22 cellular contexts compared by ENCODE assay signal in the genomic region with DNA sequence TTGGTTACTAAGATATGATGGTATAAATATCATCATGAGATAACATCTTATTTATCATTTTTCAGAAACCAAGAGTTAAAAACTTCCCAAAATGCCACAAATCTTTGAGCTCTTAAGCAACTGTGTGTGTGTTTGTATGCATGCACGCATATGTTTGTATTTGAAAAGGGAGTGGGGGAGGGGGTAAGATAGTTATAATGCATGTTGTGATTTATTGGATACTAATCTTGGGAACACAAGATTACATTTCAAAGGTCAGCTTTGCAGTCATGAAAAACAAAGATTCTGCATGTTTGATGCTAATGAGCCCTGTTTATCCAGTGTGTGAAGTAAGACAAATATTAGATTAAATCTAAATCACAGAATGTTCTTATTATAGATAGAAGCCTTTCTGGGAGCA.
"Had no signal": no experiment of that assay in that cellular context is flagged by ENCODE, and none has a peak within 500 bp of the region (broad histone marks: within the 10 kb centered on the region; RNA-seq: fewer than 3 reads in every experiment).

No MANE protein-coding gene starts in this region.

- H3K36me3 Mint-ChIP-seq: activated naive CD4-positive, alpha-beta T cell treated with anti-CD3 and anti-CD28 coated beads, Interleukin-2, amount 10 ng/mL, durations not matched to agents 7 days and 5 days; activated naive CD8-positive, alpha-beta T cell treated with anti-CD3 and anti-CD28 coated beads for 36 hours had no signal

- H3K4me1 Mint-ChIP-seq: activated CD4-positive, alpha-beta T cell treated with anti-CD3 and anti-CD28 coated beads for 36 hours; activated naive CD4-positive, alpha-beta T cell treated with anti-CD3 and anti-CD28 coated beads, Interleukin-2, amount 10 ng/mL, durations not matched to agents 7 days and 5 days; activated naive CD8-positive, alpha-beta T cell treated with anti-CD3 and anti-CD28 coated beads for 36 hours had no signal

- H3K27ac ChIP-seq: WERI-Rb-1 had no signal

- H3K4me3 Mint-ChIP-seq: activated CD4-positive, alpha-beta T cell treated with anti-CD3 and anti-CD28 coated beads for 36 hours; activated CD8-positive, alpha-beta T cell treated with anti-CD3 and anti-CD28 coated beads for 36 hours; activated naive CD4-positive, alpha-beta T cell treated with anti-CD3 and anti-CD28 coated beads, Interleukin-2, amount 10 ng/mL, durations not matched to agents 7 days and 5 days; activated naive CD8-positive, alpha-beta T cell treated with anti-CD3 and anti-CD28 coated beads for 36 hours; activated T-cell treated with anti-CD3 and anti-CD28 coated beads, Interleukin-2, amount 50 U/mL, for 72 hours had no signal

- DNase-seq: activated CD4-positive, alpha-beta T cell treated with anti-CD3 and anti-CD28 coated beads for 36 hours; activated CD4-positive, alpha-beta T cell treated with anti-CD3 and anti-CD28 coated beads, Interleukin-2, amount 50 U/mL, for 1 hour; activated CD8-positive, alpha-beta memory T cell treated with anti-CD3 and anti-CD28 coated beads, Interleukin-2, amount 50 U/mL, for 4 hours; activated CD8-positive, alpha-beta T cell treated with anti-CD3 and anti-CD28 coated beads for 36 hours; activated gamma-delta T cell treated with Interleukin-2 at 50 U/mL for 16 hours; activated naive CD4-positive, alpha-beta T cell treated with anti-CD3 and anti-CD28 coated beads, Interleukin-2, amount 10 ng/mL, durations not matched to agents 7 days and 5 days; activated naive CD8-positive, alpha-beta T cell treated with anti-CD3 and anti-CD28 coated beads for 36 hours; activated T-cell treated with anti-CD3 and anti-CD28 coated beads, Interleukin-2, amount 50 U/mL, for 72 hours; anterior cingulate cortex; Karpas-422; NCI-H1048; NCI-H146; NCI-H187 treated with DMSO at 0.1 percent for 48 hours; NCI-H2081 treated with DMSO at 0.1 percent for 48 hours; NCI-H446; NCI-H524; SHP77 treated with DMSO at 0.1 percent for 48 hours; T-helper 2 cell; T1000; WERI-Rb-1 had no signal

- FAIRE-seq: K562 had no signal

- H3K9me3 Mint-ChIP-seq: activated CD8-positive, alpha-beta T cell treated with anti-CD3 and anti-CD28 coated beads for 36 hours; activated naive CD4-positive, alpha-beta T cell treated with anti-CD3 and anti-CD28 coated beads, Interleukin-2, amount 10 ng/mL, durations not matched to agents 7 days and 5 days; activated naive CD8-positive, alpha-beta T cell treated with anti-CD3 and anti-CD28 coated beads for 36 hours; activated T-cell treated with anti-CD3 and anti-CD28 coated beads, Interleukin-2, amount 50 U/mL, for 72 hours; activated T-helper 2 cell treated with anti-CD3 and anti-CD28 coated beads, Interferon-gamma antibody, Interleukin-2, Interleukin-4, amounts not matched to agents 10 μg/mL and 5 μg/mL and 100 μg/mL, durations not matched to agents 14 hours and 24 hours and 36 hours had no signal

- H3K27ac Mint-ChIP-seq: activated CD4-positive, alpha-beta T cell treated with anti-CD3 and anti-CD28 coated beads for 36 hours; activated CD8-positive, alpha-beta T cell treated with anti-CD3 and anti-CD28 coated beads for 36 hours; activated naive CD4-positive, alpha-beta T cell treated with anti-CD3 and anti-CD28 coated beads, Interleukin-2, amount 10 ng/mL, durations not matched to agents 7 days and 5 days; activated naive CD8-positive, alpha-beta T cell treated with anti-CD3 and anti-CD28 coated beads for 36 hours; activated T-cell treated with anti-CD3 and anti-CD28 coated beads, Interleukin-2, amount 50 U/mL, for 72 hours; activated T-helper 2 cell treated with anti-CD3 and anti-CD28 coated beads, Interferon-gamma antibody, Interleukin-2, Interleukin-4, amounts not matched to agents 10 μg/mL and 5 μg/mL and 100 μg/mL, durations not matched to agents 14 hours and 24 hours and 36 hours had no signal
